ENCODE assay signal across 20 cellular contexts in the genomic region with DNA sequence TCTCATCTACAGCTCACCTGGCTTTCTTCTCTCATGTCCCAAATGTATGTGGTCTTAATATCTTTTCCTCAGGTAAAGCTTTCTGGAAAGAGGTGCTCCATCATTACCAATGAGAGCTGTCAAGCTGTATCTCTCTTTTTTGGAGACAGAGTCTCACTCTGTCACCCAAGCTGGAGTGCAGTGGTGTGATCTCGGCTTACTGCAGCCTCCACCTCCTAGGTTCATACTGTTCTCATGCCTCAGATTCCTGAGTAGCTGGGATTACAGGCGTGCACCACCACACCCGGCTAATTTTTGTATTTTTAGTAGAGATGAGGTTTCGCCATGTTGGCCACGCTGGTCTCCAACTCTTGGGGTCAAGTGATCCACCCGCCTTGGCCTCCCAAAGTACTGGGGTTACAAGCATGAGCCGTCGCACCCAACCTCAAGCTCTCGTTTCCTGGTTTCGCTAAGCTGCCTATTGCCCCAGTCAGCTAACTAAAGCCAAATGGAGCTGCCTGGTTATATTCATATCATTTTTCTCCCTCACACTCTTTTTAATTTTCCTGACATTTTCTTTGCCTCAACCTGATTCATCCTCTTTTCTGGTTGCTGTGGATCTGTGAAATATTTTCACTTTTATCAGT.
"Had no signal": no experiment of that assay in that cellular context is flagged by ENCODE, and none has a peak within 500 bp of the region (broad histone marks: within the 10 kb centered on the region; RNA-seq: fewer than 3 reads in every experiment).

No MANE protein-coding gene starts in this region.

- H2AFZ ChIP-seq: neural progenitor cell had no signal

- ATAC-seq: activated naive CD4-positive, alpha-beta T cell treated with anti-CD3 and anti-CD28 coated beads, Interleukin-2, amount 50 U/mL, for 72 hours; activated T-cell treated with anti-CD3 and anti-CD28 coated beads, Interleukin-2, amount 50 U/mL, for 72 hours; esophagus mucosa; left lobe of liver; stimulated activated effector memory CD8-positive, alpha-beta T cell treated with anti-CD3 and anti-CD28 coated beads, Interleukin-12 subunit alpha, Interleukin-12 subunit beta, amount 100 ng/mL, for 72 hours had no signal

- H3K27ac ChIP-seq: cardiac muscle cell, neural progenitor cell, ovary, sigmoid colon, tibial artery, vagina had no signal

- H3K27me3 ChIP-seq: cardiac muscle cell, neural progenitor cell, ovary, sigmoid colon, tibial artery, vagina had no signal

- H3K36me3 ChIP-seq: cardiac muscle cell, neural progenitor cell, ovary, sigmoid colon, tibial artery, vagina had no signal

- H3K9ac ChIP-seq: neural progenitor cell had no signal

- H3K4me3 ChIP-seq: cardiac muscle cell, neural progenitor cell, ovary, sigmoid colon, tibial artery, vagina had no signal

- H3K4me1 ChIP-seq: neural progenitor cell, sigmoid colon, tibial artery, vagina had no signal

- H3K4me2 ChIP-seq: neural progenitor cell had no signal

- DNase-seq: activated CD4-positive, alpha-beta T cell treated with anti-CD3 and anti-CD28 coated beads, Interleukin-2, amount 10 ng/mL, durations not matched to agents 7 days and 5 days; activated CD4-positive, CD25-positive, alpha-beta regulatory T cell; activated CD8-positive, alpha-beta memory T cell treated with anti-CD3 and anti-CD28 coated beads, Interleukin-2, amount 50 U/mL, for 48 hours; activated gamma-delta T cell; activated T-cell treated with anti-CD3 and anti-CD28 coated beads, Interleukin-2, amount 50 U/mL, for 72 hours; islet precursor cell; mammary epithelial cell; ovary; sigmoid colon; stimulated activated CD4-positive, alpha-beta T cell treated with anti-CD3 and anti-CD28 coated beads, Interleukin-12 subunit alpha, Interleukin-12 subunit beta, amount 100 ng/mL, for 4 hours; stimulated activated CD4-positive, alpha-beta T cell treated with anti-CD3 and anti-CD28 coated beads, Interleukin-2, amount 100 ng/mL, for 24 hours; tibial artery had no signal

- FAIRE-seq: endometrium had no signal

- H3K9me3 ChIP-seq: ovary, sigmoid colon, tibial artery, vagina had no signal
